In genomic region chr20:38985603-38986170, GRCh38 we compare ENCODE assay signal across 10 cellular contexts. TPM values are rescaled to one million over a fixed set of nuclear protein-coding genes. Genes with fewer than 3 reads are reported as not detected.
DNase-seq lines count a peak whose midpoint lies in the region; ATAC-seq and TF ChIP-seq lines count a peak whose summit lies in the region.
"Had no signal": no experiment of that assay in that cellular context is flagged by ENCODE, and none has a peak within 500 bp of the region (broad histone marks: within the 10 kb centered on the region; RNA-seq: fewer than 3 reads in every experiment).

No MANE protein-coding gene starts in this region.

- no peak for TF ChIP-seq POLR2A in IMR-90 (IDR thresholded peaks at IDR 0.05; ENCODE audit: low read depth, low read length)

- H3K4me1 ChIP-seq in IMR-90 (ENCODE audit: control insufficient read depth, insufficient read depth, low read length) (peaks cover 7% of the 10 kb centered on the region; the same call in 1 of the 2 replicates), mucosa of descending colon (ENCODE audit: low read depth) (peaks cover 7% of the 10 kb centered on the region)

- no peak overlapping the region for H2BK15ac ChIP-seq in IMR-90 (ENCODE audit: low read depth, low read length)

- no TSS peak for BruUV-seq in IMR-90 (replicated peaks; lab: Mats Ljungman, UMichigan)

- CTCF ChIA-PET in IMR-90 (lab: Yijun Ruan, JAX), result no interaction called here

- no peak overlapping the region for H4K91ac ChIP-seq in IMR-90 (ENCODE audit: insufficient read depth, low read depth, low read length)

- peak; percentile 48; the same call in 1 of the 2 replicates for ATAC-seq in IMR-90 (ENCODE audit: low read depth)
- peak; percentile 63 for ATAC-seq in mucosa of descending colon
- no peak for ATAC-seq in HG02588 (IDR thresholded peaks at IDR 0.05; ENCODE audit: unreplicated experiment)
- ATAC-seq in GM21447 (IDR thresholded peaks at IDR 0.05; ENCODE audit: unreplicated experiment), result no peak

- peaks cover 2% of the 10 kb centered on the region; the same call in 1 of the 2 replicates for H3K36me3 ChIP-seq in IMR-90 (ENCODE audit: control insufficient read depth, insufficient read depth, low read length)
- H3K36me3 ChIP-seq in mucosa of descending colon (ENCODE audit: low read depth), result no peaks in the 10 kb centered on the region

- no peak overlapping the region for H2AFZ ChIP-seq in IMR-90 (replicated peaks; ENCODE audit: low read length, poor library complexity)

- H3K56ac ChIP-seq in IMR-90 (ENCODE audit: extremely low read depth, insufficient read depth, low read length), result no peak overlapping the region

- no peak overlapping the region for H3K18ac ChIP-seq in IMR-90 (ENCODE audit: low read depth, low read length)

- H3K4me3 ChIP-seq in AG10803 (ENCODE audit: low read length) (no peak overlapping the region), IMR-90 (ENCODE audit: insufficient read depth, low read depth, low read length) (no peak overlapping the region), mucosa of descending colon (no peak overlapping the region)

- TF ChIP-seq CTCF in AG10803 (conservative IDR thresholded peaks at IDR 0.05; ENCODE audit: low read length), result no peak
- no peak for TF ChIP-seq CTCF in IMR-90 (conservative IDR thresholded peaks at IDR 0.05; ENCODE audit: low read depth, low read length)
- no peak for TF ChIP-seq CTCF in mucosa of descending colon (IDR thresholded peaks at IDR 0.05)

- no peak overlapping the region for H2BK20ac ChIP-seq in IMR-90 (ENCODE audit: low read depth, low read length)

- no peak overlapping the region for H3K23ac ChIP-seq in IMR-90 (ENCODE audit: low read depth, low read length)

- peaks cover 7% of the 10 kb centered on the region; the same call in 1 of the 2 replicates for H4K20me1 ChIP-seq in IMR-90 (ENCODE audit: insufficient read depth, low read length)

- intact Hi-C loops in IMR-90 (cut with micrococcal nuclease) (loop anchor here (10.0 kb wide), 1 partner anchor 49 kb away; no protein-coding TSS in a partner anchor), mucosa of descending colon (cut with DNase I, micrococcal nuclease) (no loop called here)

- H4K5ac ChIP-seq in IMR-90 (ENCODE audit: low read depth, low read length), result no peak overlapping the region

- H2BK120ac ChIP-seq in IMR-90 (ENCODE audit: low read depth, low read length), result no peak overlapping the region

- no peak overlapping the region for H2AK9ac ChIP-seq in IMR-90 (replicated peaks; ENCODE audit: low read depth, low read length, poor library complexity)

- TF ChIP-seq RAD21 in IMR-90 (IDR thresholded peaks at IDR 0.05; ENCODE audit: low read length), result no peak

- no peak overlapping the region for H4K8ac ChIP-seq in IMR-90 (ENCODE audit: low read depth in 2 of 2, low read length in 2 of 2)

- dilution Hi-C loops in IMR-90 (cut with HindIII; ENCODE audit: low sequenced_read_pairs, unreplicated experiment), result no loop called here

- POLR2A ChIA-PET in IMR-90 (lab: Charles Lee; ENCODE audit: unreplicated experiment), result interaction anchor here (0.7 kb wide), 1 partner anchor 27 kb away, joined by 3 read pairs; no protein-coding TSS in a partner anchor

- H2AK5ac ChIP-seq in IMR-90 (ENCODE audit: low read depth, low read length), result no peak overlapping the region

- peak overlapping the region; percentile 33; the same call in 1 of the 2 replicates for H3K4me2 ChIP-seq in IMR-90 (ENCODE audit: low read depth, low read length)

- H3K9me3 ChIP-seq in IMR-90 (ENCODE audit: control insufficient read depth, insufficient read depth, low read length), result no peaks in the 10 kb centered on the region
- no peaks in the 10 kb centered on the region for H3K9me3 ChIP-seq in mucosa of descending colon

- H3K9me1 ChIP-seq in IMR-90 (ENCODE audit: insufficient read depth, low read length), result peaks cover 9% of the 10 kb centered on the region

- H2BK5ac ChIP-seq in IMR-90 (ENCODE audit: low read depth, low read length, poor library complexity, severe bottlenecking), result no peak overlapping the region

- no peak overlapping the region for H3K14ac ChIP-seq in IMR-90 (replicated peaks; ENCODE audit: low read depth, low read length)

- no peak overlapping the region for H3K27ac ChIP-seq in IMR-90 (ENCODE audit: insufficient read depth, low read length)

- DNase-seq in AG10803 (ENCODE audit: low read depth) (peak; percentile 95), IMR-90 (peak; percentile 73), epidermal melanocyte (ENCODE audit: insufficient read length, low spot score) (peak; percentile 29), mucosa of descending colon (no peak), SHP77 (lab: John Stamatoyannopoulos, UW) (no peak), activated gamma-delta T cell (lab: John Stamatoyannopoulos, UW) (no peak)
- DNase-seq: activated CD4-positive, alpha-beta T cell treated with anti-CD3 and anti-CD28 coated beads, Interleukin-2, amount 50 U/mL, for 1 hour; erythroblast had no signal

- peaks cover 20 to 37% of the 10 kb centered on the region in 2 experiments for H3K79me1 ChIP-seq in IMR-90 (ENCODE audit: low read depth in 1 of 2, low read length in 2 of 2)

- H3K4ac ChIP-seq in IMR-90 (ENCODE audit: low read depth, low read length), result peak overlapping the region; percentile 14; the same call in 1 of the 2 replicates

- in situ Hi-C loops in IMR-90 (cut with MboI; ENCODE audit: low sequenced_read_pairs), result no loop called here

- no peak overlapping the region for H3K9ac ChIP-seq in IMR-90 (ENCODE audit: low read depth, low read length)

- no CpG with 5 or more reads among the region's 1 CpG for WGBS in IMR-90 (ENCODE audit: extremely low coverage in 2 of 2, insufficient read length in 1 of 2), 2 experiments

- no peaks in the 10 kb centered on the region for H3K27me3 ChIP-seq in IMR-90 (ENCODE audit: control insufficient read depth, insufficient read depth, low read length)

TF ChIP-seq in IMR-90, 13 proteins besides CTCF, POLR2A, EP300 and RAD21:
- no peak for TF ChIP-seq SMC3 (IDR thresholded peaks at IDR 0.05; ENCODE audit: low read depth, low read length)
- TF ChIP-seq MAFK (IDR thresholded peaks at IDR 0.05; ENCODE audit: low read depth, low read length), result no peak
- TF ChIP-seq CEBPB (IDR thresholded peaks at IDR 0.05; ENCODE audit: low read depth, low read length), result 0 out of 2 replicates have a peak, but pooled peaks have one; percentile 37

RNA-seq across cellular contexts. Expression of gene DHX35, which starts 23.5 kb away (rescaled TPM):
- 8.1 and 9.1 TPM in 2 replicates for total RNA-seq in IMR-90 (2012; rRNA removed)
- 12.5 and 13.5 TPM in 2 replicates for polyA plus RNA-seq in IMR-90 (2012; rRNA removed)
- polyA plus RNA-seq in IMR-90 (2012; cell fraction: cytosol; rRNA removed), result 3.5 and 5.9 TPM in 2 replicates
- polyA plus RNA-seq in IMR-90 (2012; cell fraction: nucleus; rRNA removed; ENCODE audit: low replicate concordance), result 42.9 and 80.9 TPM in 2 replicates
- total RNA-seq in mucosa of descending colon, result 10 to 100 TPM; 14.8 to 16.4 (median 16.3) TPM

RNA-seq across cellular contexts. Expression of gene FAM83D, which starts 59.5 kb away (rescaled TPM):
- total RNA-seq in IMR-90 (2012; rRNA removed) (20.4 and 23.1 TPM in 2 replicates), mucosa of descending colon (10 to 100 TPM in 2 of 3 donors, 1 to 10 TPM in 1; 3.4 to 13.9 (median 13.1) TPM)
- 26.4 and 29.6 TPM in 2 replicates for polyA plus RNA-seq in IMR-90 (2012; rRNA removed)
- 19.3 and 28.9 TPM in 2 replicates for polyA plus RNA-seq in IMR-90 (2012; cell fraction: cytosol; rRNA removed)
- 15.9 and 19.1 TPM in 2 replicates for polyA plus RNA-seq in IMR-90 (2012; cell fraction: nucleus; rRNA removed; ENCODE audit: low replicate concordance)

Comparison
In these comparisons a context has a peak if more than half of its experiments do, and no peak if none do; other contexts are left out.
1. DNase-seq: peak in AG10803 (single experiment), IMR-90 (single experiment) and epidermal melanocyte (single experiment); none in mucosa of descending colon (0 of 3), SHP77 (0 of 2) and activated gamma-delta T cell (single experiment).
2. ATAC-seq: peak in IMR-90 (single experiment) and mucosa of descending colon (single experiment); none in HG02588 (single experiment) and GM21447 (single experiment).